ENCODE assay signal across 23 cellular contexts in the genomic region with DNA sequence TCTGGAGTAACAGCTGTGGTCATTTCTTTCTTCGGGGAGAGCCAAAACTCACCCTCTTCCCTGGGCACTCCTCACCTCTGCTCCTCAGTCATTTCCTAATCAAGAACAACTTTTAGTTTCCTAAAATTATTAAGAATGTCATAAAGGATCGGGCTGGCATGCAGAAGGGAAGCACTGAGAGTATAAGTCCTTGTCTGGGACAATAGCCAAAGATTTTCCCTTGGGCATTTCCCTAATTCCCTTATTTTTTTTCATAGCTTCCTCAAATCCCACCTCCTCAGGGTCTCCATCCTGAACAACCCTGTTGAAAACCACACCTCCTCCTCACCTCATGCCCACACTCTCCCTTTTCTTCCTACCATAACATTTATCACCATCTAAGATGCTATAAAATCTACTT.
"Had no signal": no experiment of that assay in that cellular context is flagged by ENCODE, and none has a peak within 500 bp of the region (broad histone marks: within the 10 kb centered on the region; RNA-seq: fewer than 3 reads in every experiment).

No MANE protein-coding gene starts in this region.

- H3K4me2 ChIP-seq: PC-9 had no signal

- H3K27ac Mint-ChIP-seq: activated CD4-positive, alpha-beta T cell treated with anti-CD3 and anti-CD28 coated beads for 36 hours; activated CD8-positive, alpha-beta T cell treated with anti-CD3 and anti-CD28 coated beads for 36 hours; activated naive CD4-positive, alpha-beta T cell treated with anti-CD3 and anti-CD28 coated beads, Interleukin-2, amount 10 ng/mL, durations not matched to agents 7 days and 5 days; activated naive CD8-positive, alpha-beta T cell treated with anti-CD3 and anti-CD28 coated beads for 36 hours; activated T-cell treated with anti-CD3 and anti-CD28 coated beads, Interleukin-2, amount 50 U/mL, for 72 hours; activated T-helper 2 cell treated with anti-CD3 and anti-CD28 coated beads, Interferon-gamma antibody, Interleukin-2, Interleukin-4, amounts not matched to agents 10 μg/mL and 5 μg/mL and 100 μg/mL, durations not matched to agents 14 hours and 24 hours and 36 hours; T-helper 17 cell had no signal

- H3K9me3 Mint-ChIP-seq: activated CD8-positive, alpha-beta T cell treated with anti-CD3 and anti-CD28 coated beads for 36 hours; activated naive CD4-positive, alpha-beta T cell treated with anti-CD3 and anti-CD28 coated beads, Interleukin-2, amount 10 ng/mL, durations not matched to agents 7 days and 5 days; activated naive CD8-positive, alpha-beta T cell treated with anti-CD3 and anti-CD28 coated beads for 36 hours; activated T-cell treated with anti-CD3 and anti-CD28 coated beads, Interleukin-2, amount 50 U/mL, for 72 hours; activated T-helper 2 cell treated with anti-CD3 and anti-CD28 coated beads, Interferon-gamma antibody, Interleukin-2, Interleukin-4, amounts not matched to agents 10 μg/mL and 5 μg/mL and 100 μg/mL, durations not matched to agents 14 hours and 24 hours and 36 hours had no signal

- H3K4me1 Mint-ChIP-seq: activated naive CD4-positive, alpha-beta T cell treated with anti-CD3 and anti-CD28 coated beads, Interleukin-2, amount 10 ng/mL, durations not matched to agents 7 days and 5 days had no signal

- H3K9me3 ChIP-seq: adrenal gland had no signal

- H3K27me3 ChIP-seq: adrenal gland had no signal

- ATAC-seq: activated CD4-positive, alpha-beta T cell treated with anti-CD3 and anti-CD28 coated beads for 36 hours; activated CD8-positive, alpha-beta T cell treated with anti-CD3 and anti-CD28 coated beads for 36 hours; activated T-cell treated with anti-CD3 and anti-CD28 coated beads, Interleukin-2, amount 50 U/mL, for 72 hours; T-helper 17 cell had no signal

- DNase-seq: activated CD4-positive, alpha-beta T cell treated with anti-CD3 and anti-CD28 coated beads for 36 hours; activated CD8-positive, alpha-beta memory T cell treated with anti-CD3 and anti-CD28 coated beads, Interleukin-2, amount 50 U/mL, for 4 hours; activated CD8-positive, alpha-beta T cell treated with anti-CD3 and anti-CD28 coated beads for 36 hours; activated gamma-delta T cell treated with Interleukin-2 at 50 U/mL for 16 hours; activated naive CD4-positive, alpha-beta T cell treated with anti-CD3 and anti-CD28 coated beads, Interleukin-2, amount 10 ng/mL, durations not matched to agents 7 days and 5 days; activated naive CD8-positive, alpha-beta T cell treated with anti-CD3 and anti-CD28 coated beads for 36 hours; activated T-cell treated with anti-CD3 and anti-CD28 coated beads, Interleukin-2, amount 50 U/mL, for 72 hours; adrenal gland; anterior cingulate cortex; cerebellar nuclear complex; KG1; MV-4-11; NCI-H1092 treated with DMSO at 0.1 percent for 48 hours; NCI-H1436; NCI-H1694 treated with DMSO at 0.1 percent for 48 hours; NCI-H2081; NCI-H524; SHP77 treated with DMSO at 0.1 percent for 48 hours; T-helper 17 cell; T-helper 9 cell had no signal

- H3K36me3 Mint-ChIP-seq: activated naive CD4-positive, alpha-beta T cell treated with anti-CD3 and anti-CD28 coated beads, Interleukin-2, amount 10 ng/mL, durations not matched to agents 7 days and 5 days; activated naive CD8-positive, alpha-beta T cell treated with anti-CD3 and anti-CD28 coated beads for 36 hours had no signal

- H2AFZ ChIP-seq: PC-9 had no signal

- H3K27ac ChIP-seq: adrenal gland, PC-9, VCaP had no signal

- H3K4me3 ChIP-seq: adrenal gland, PC-9 had no signal

- H3K36me3 ChIP-seq: adrenal gland had no signal

- H3K27me3 Mint-ChIP-seq: activated CD8-positive, alpha-beta T cell treated with anti-CD3 and anti-CD28 coated beads for 36 hours had no signal

- H3K4me3 Mint-ChIP-seq: activated CD4-positive, alpha-beta T cell treated with anti-CD3 and anti-CD28 coated beads for 36 hours; activated CD8-positive, alpha-beta T cell treated with anti-CD3 and anti-CD28 coated beads for 36 hours; activated naive CD4-positive, alpha-beta T cell treated with anti-CD3 and anti-CD28 coated beads, Interleukin-2, amount 10 ng/mL, durations not matched to agents 7 days and 5 days; activated naive CD8-positive, alpha-beta T cell treated with anti-CD3 and anti-CD28 coated beads for 36 hours; activated T-cell treated with anti-CD3 and anti-CD28 coated beads, Interleukin-2, amount 50 U/mL, for 72 hours; T-helper 17 cell had no signal

- H3K4me1 ChIP-seq: adrenal gland had no signal
